ENCODE assay signal across 8 cellular contexts in genomic region chr4:143375326-143376073, GRCh38. TPM values are rescaled to one million over a fixed set of nuclear protein-coding genes. Genes with fewer than 3 reads are reported as not detected.
A peak's percentile ranks its signal among the peaks of the same experiment; 100 is the strongest.
DNase-seq lines count a peak whose midpoint lies in the region; ATAC-seq and TF ChIP-seq lines count a peak whose summit lies in the region.

No MANE protein-coding gene starts in this region.

- no peak overlapping the region for H3K27ac ChIP-seq in right lobe of liver

- H3K36me3 Mint-ChIP-seq in brain: peaks cover 12% of the 10 kb centered on the region

- no peak overlapping the region for H3K4me3 ChIP-seq in right lobe of liver

- no peak for TF ChIP-seq POLR2A in right lobe of liver (IDR thresholded peaks at IDR 0.05)

- DNase-seq in NCI-H748 (lab: John Stamatoyannopoulos, UW; ENCODE audit: unreplicated experiment): peak; percentile 21
- no peak for DNase-seq in NCI-H748 treated with DMSO at 0.1 percent for 48 hours (lab: John Stamatoyannopoulos, UW)
- peak in 1 of 3 donors; percentile 30 for DNase-seq in right lobe of liver
- DNase-seq in NCI-H2171 (lab: John Stamatoyannopoulos, UW): no peak
- DNase-seq in NK-92 (lab: John Stamatoyannopoulos, UW; ENCODE audit: unreplicated experiment): no peak

- H3K27me3 Mint-ChIP-seq in brain: no peaks in the 10 kb centered on the region

- H3K4me1 Mint-ChIP-seq in brain: peaks cover 52% of the 10 kb centered on the region

- H3K36me3 ChIP-seq in right lobe of liver: no peaks in the 10 kb centered on the region

- peak in 1 of 2 experiments; percentile 35 for TF ChIP-seq CTCF in brain (conservative IDR thresholded peaks at IDR 0.05)
- TF ChIP-seq CTCF in right lobe of liver (IDR thresholded peaks at IDR 0.05): peak; percentile 36 to 47 (median 42)

- intact Hi-C loops in right lobe of liver (cut with DNase I): no loop called here

- TF ChIP-seq RAD21 in Ishikawa (IDR thresholded peaks at IDR 0.05; ENCODE audit: low read depth): peak; percentile 51

- peaks cover 0 to 23% (median 8%) of the 10 kb centered on the region in 4 donors for H3K4me1 ChIP-seq in right lobe of liver

- peak overlapping the region in 3 of 5 experiments; percentile 76 to 88 (median 84) for H3K27ac Mint-ChIP-seq in brain

- WGBS in right lobe of liver (ENCODE audit: insufficient coverage, low coverage, low lambda C conversion rate, missing lambda C conversion rate): 56% methylated on average over 4 of the region's 6 CpGs

- H3K9me3 ChIP-seq in right lobe of liver: no peaks in the 10 kb centered on the region

- no peaks in the 10 kb centered on the region for H3K27me3 ChIP-seq in right lobe of liver

- peak; percentile 50 for ATAC-seq in GM21526 (IDR thresholded peaks at IDR 0.05; ENCODE audit: low FRiP score, unreplicated experiment)
- ATAC-seq in right lobe of liver: peak; percentile 83 to 91 (median 86)

- no peak for TF ChIP-seq EP300 in Ishikawa (IDR thresholded peaks at IDR 0.05; ENCODE audit: borderline replicate concordance)

- H3K9me3 Mint-ChIP-seq in brain: peaks cover 3 to 9% (median 7%) of the 10 kb centered on the region in 5 experiments

- peak overlapping the region in 2 of 5 experiments; percentile 9 to 20 for H3K4me3 Mint-ChIP-seq in brain

TF ChIP-seq in Ishikawa, 13 proteins besides CTCF, POLR2A, EP300 and RAD21:
- TF ChIP-seq EGR1 (IDR thresholded peaks at IDR 0.05): no peak
- no peak for TF ChIP-seq CREB1 (IDR thresholded peaks at IDR 0.05; ENCODE audit: low read depth)
- TF ChIP-seq REST (IDR thresholded peaks at IDR 0.05; ENCODE audit: low read depth): no peak
- TF ChIP-seq MAX (IDR thresholded peaks at IDR 0.05): no peak
- TF ChIP-seq TEAD4 (IDR thresholded peaks at IDR 0.05): no peak
- no peak for TF ChIP-seq FOXM1 (IDR thresholded peaks at IDR 0.05; ENCODE audit: borderline replicate concordance, low read depth)
- no peak for TF ChIP-seq NFIC (IDR thresholded peaks at IDR 0.05)
- no peak for TF ChIP-seq TAF1 (IDR thresholded peaks at IDR 0.05; ENCODE audit: low read depth)
- TF ChIP-seq ZBTB7A (IDR thresholded peaks at IDR 0.05; ENCODE audit: low read depth): no peak
- TF ChIP-seq CEBPB (IDR thresholded peaks at IDR 0.05): no peak
- TF ChIP-seq YY1 (IDR thresholded peaks at IDR 0.05; ENCODE audit: low read depth): no peak
- no peak for TF ChIP-seq USF1 (IDR thresholded peaks at IDR 0.05)
- no peak for TF ChIP-seq TCF12 (IDR thresholded peaks at IDR 0.05; ENCODE audit: low read depth)
TF ChIP-seq in Ishikawa: peak in this region for 0.

RNA-seq across cellular contexts. Expression of gene GAB1, which starts 38.8 kb away (rescaled TPM):
- 13.0 TPM for polyA plus RNA-seq in brain (ENCODE audit: insufficient read depth, low read depth, low replicate concordance)
- 10 to 100 TPM in 2 of 6 experiments, 1 to 10 TPM in 4; 7.0 to 13.0 (median 9.7) TPM for total RNA-seq in right lobe of liver
